9 cellular contexts compared by ENCODE assay signal in genomic region chr12:7638064-7638763, GRCh38. TPM values are rescaled to one million over a fixed set of nuclear protein-coding genes. Genes with fewer than 3 reads are reported as not detected.
DNase-seq lines count a peak whose midpoint lies in the region; ATAC-seq, FAIRE-seq and TF ChIP-seq lines count a peak whose summit lies in the region.
"Had no signal": no experiment of that assay in that cellular context is flagged by ENCODE, and none has a peak within 500 bp of the region (broad histone marks: within the 10 kb centered on the region; RNA-seq: fewer than 3 reads in every experiment).

No MANE protein-coding gene starts in this region.

- ATAC-seq in GM19467 (IDR thresholded peaks at IDR 0.05; ENCODE audit: unreplicated experiment), result peak; percentile 23

- TF ChIP-seq POLR2A in erythroblast (IDR thresholded peaks at IDR 0.05; ENCODE audit: low read length) (no peak), H54 (IDR thresholded peaks at IDR 0.05; ENCODE audit: low read depth, low read length) (no peak)

- H3K27ac ChIP-seq in trophoblast cell (ENCODE audit: low read depth, low read length), result no peak overlapping the region

- no peak overlapping the region for H2AFZ ChIP-seq in trophoblast cell (ENCODE audit: insufficient read depth, low read length, poor library complexity)

- no peaks in the 10 kb centered on the region for H3K27me3 ChIP-seq in trophoblast cell (ENCODE audit: insufficient read depth, low read length)
- H3K27me3 ChIP-seq: pancreas had no signal

- H4K91ac ChIP-seq in trophoblast cell (ENCODE audit: low read depth, low read length), result no peak overlapping the region

- DNase-seq in NCI-H774 (lab: John Stamatoyannopoulos, UW) (peak; percentile 43), erythroblast (lab: John Stamatoyannopoulos, UW) (peak; percentile 62 to 79), trophoblast cell (no peak), H54 (ENCODE audit: insufficient read length, low spot score) (no peak), AG08396 (ENCODE audit: low spot score) (no peak), 8988T (no peak)
- no peak for DNase-seq in central memory CD4-positive, alpha-beta T cell

- H4K8ac ChIP-seq in trophoblast cell (ENCODE audit: low read depth, low read length), result no peak overlapping the region

- no peaks in the 10 kb centered on the region for H3K36me3 ChIP-seq in trophoblast cell (ENCODE audit: control insufficient read depth in 1 of 2, insufficient read depth in 2 of 2, low read length in 2 of 2)
- H3K36me3 ChIP-seq: pancreas had no signal

- no peak overlapping the region for H2BK5ac ChIP-seq in trophoblast cell (ENCODE audit: low read depth, low read length, poor library complexity)

- no peak overlapping the region for H2BK120ac ChIP-seq in trophoblast cell (ENCODE audit: insufficient read depth, low read length, poor library complexity)

- FAIRE-seq in H54 (lab: Jason Lieb, UNC), result no peak

- no peaks in the 10 kb centered on the region for H3K79me1 ChIP-seq in trophoblast cell (ENCODE audit: low read length)

- no peak overlapping the region for H3K23ac ChIP-seq in trophoblast cell (ENCODE audit: low read length)

- no peak overlapping the region for H3K9ac ChIP-seq in trophoblast cell (ENCODE audit: low read length)

- peak overlapping the region; percentile 79 for H3K4me2 ChIP-seq in trophoblast cell (ENCODE audit: low read length)

- H3K4me1 ChIP-seq in trophoblast cell (ENCODE audit: control insufficient read depth in 1 of 2, insufficient read depth in 2 of 2, low read length in 2 of 2), result peaks cover 1 to 2% of the 10 kb centered on the region in 2 experiments
- H3K4me1 ChIP-seq: pancreas had no signal

- H3K4ac ChIP-seq in trophoblast cell (ENCODE audit: low read depth, low read length), result no peak overlapping the region

- no peak overlapping the region for H4K12ac ChIP-seq in trophoblast cell (ENCODE audit: low read depth, low read length)

- no peak overlapping the region for H3K18ac ChIP-seq in trophoblast cell (ENCODE audit: low read length)

- H3K79me2 ChIP-seq in trophoblast cell (ENCODE audit: control insufficient read depth, insufficient read depth, low read length, poor library complexity), result no peaks in the 10 kb centered on the region

- H3K14ac ChIP-seq in trophoblast cell (ENCODE audit: low read length), result no peak overlapping the region

- H2BK12ac ChIP-seq in trophoblast cell (ENCODE audit: low read length), result no peak overlapping the region

- peak overlapping the region; percentile 31 for H3K4me3 ChIP-seq in trophoblast cell (ENCODE audit: low read depth, low read length)

- no CpG with 5 or more reads among the region's 11 CpGs for WGBS in trophoblast cell (ENCODE audit: extremely low coverage, insufficient coverage, insufficient read length)

- no peak overlapping the region for H2AK5ac ChIP-seq in trophoblast cell (ENCODE audit: low read length)

- no peaks in the 10 kb centered on the region for H3K9me3 ChIP-seq in trophoblast cell (ENCODE audit: insufficient read depth, low read depth, low read length)
- H3K9me3 ChIP-seq: pancreas had no signal

RNA-seq across cellular contexts. Expression of gene APOBEC1, which starts 27.5 kb away (rescaled TPM):
- not detected in 2 replicates for polyA plus RNA-seq in trophoblast cell (2013)
- polyA plus RNA-seq: pancreas had no signal

RNA-seq across cellular contexts. Expression of gene GDF3, which starts 57.4 kb away (rescaled TPM):
- polyA plus RNA-seq in trophoblast cell (2013), result not detected in 2 replicates

Comparison
In these comparisons a context has a peak if more than half of its experiments do, and no peak if none do; other contexts are left out.
1. DNase-seq: peak in NCI-H774 (single experiment) and erythroblast (2 of 2); none in trophoblast cell (0 of 2), H54 (single experiment), AG08396 (single experiment), central memory CD4-positive, alpha-beta T cell (single experiment) and 8988T (single experiment).